ENCODE assay signal across 20 cellular contexts in the genomic region with DNA sequence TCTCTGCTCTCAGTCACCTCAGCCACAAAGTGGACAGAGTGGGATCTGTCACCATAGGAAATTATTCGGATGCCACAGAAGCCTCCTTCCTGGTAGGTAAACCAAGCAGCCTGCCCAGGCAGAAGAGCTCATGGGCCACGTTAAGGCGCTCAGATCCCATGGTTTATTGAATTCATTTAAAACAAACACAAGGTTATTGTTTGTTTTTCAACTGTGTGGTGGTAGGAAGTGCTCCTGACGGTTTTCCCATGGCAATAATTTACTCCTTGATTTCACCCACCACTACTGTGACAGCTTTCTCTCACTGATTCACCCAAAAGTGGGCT. TPM values are rescaled to one million over a fixed set of nuclear protein-coding genes. Genes with fewer than 3 reads are reported as not detected.
"Had no signal": no experiment of that assay in that cellular context is flagged by ENCODE, and none has a peak within 500 bp of the region (broad histone marks: within the 10 kb centered on the region; RNA-seq: fewer than 3 reads in every experiment).

No MANE protein-coding gene starts in this region.

- H3K27ac ChIP-seq: hepatocyte, psoas muscle, suprapubic skin had no signal

- DNase-seq: activated CD4-positive, alpha-beta memory T cell treated with anti-CD3 and anti-CD28 coated beads for 36 hours; activated CD4-positive, alpha-beta T cell treated with anti-CD3 and anti-CD28 coated beads for 36 hours; dorsolateral prefrontal cortex; foreskin fibroblast; midbrain; psoas muscle; small intestine; stimulated activated CD4-positive, alpha-beta T cell treated with anti-CD3 and anti-CD28 coated beads, Interleukin-15, amount 100 ng/mL, for 24 hours; stimulated activated CD4-positive, alpha-beta T cell treated with anti-CD3 and anti-CD28 coated beads, Interleukin-2, amount 100 ng/mL, for 48 hours; stimulated activated naive CD8-positive, alpha-beta T cell treated with anti-CD3 and anti-CD28 coated beads, Interleukin-15, amount 100 ng/mL, for 72 hours had no signal

- H3K9me3 Mint-ChIP-seq: activated CD4-positive, alpha-beta memory T cell treated with anti-CD3 and anti-CD28 coated beads for 36 hours; stimulated activated naive CD8-positive, alpha-beta T cell treated with anti-CD3 and anti-CD28 coated beads, Interleukin-15, amount 100 ng/mL, for 72 hours; type B pancreatic cell had no signal

- H3K27ac Mint-ChIP-seq: activated CD4-positive, alpha-beta memory T cell treated with anti-CD3 and anti-CD28 coated beads for 36 hours; activated CD4-positive, alpha-beta T cell treated with anti-CD3 and anti-CD28 coated beads for 36 hours; activated naive CD8-positive, alpha-beta T cell; type B pancreatic cell had no signal

- H3K4me3 Mint-ChIP-seq: activated CD4-positive, alpha-beta memory T cell treated with anti-CD3 and anti-CD28 coated beads for 36 hours; activated CD4-positive, alpha-beta T cell treated with anti-CD3 and anti-CD28 coated beads for 36 hours; activated naive CD8-positive, alpha-beta T cell; stimulated activated naive CD8-positive, alpha-beta T cell treated with anti-CD3 and anti-CD28 coated beads, Interleukin-15, amount 100 ng/mL, for 72 hours; type B pancreatic cell had no signal

- H3K27me3 ChIP-seq: suprapubic skin had no signal

- H3K27me3 Mint-ChIP-seq: activated CD4-positive, alpha-beta T cell treated with anti-CD3 and anti-CD28 coated beads for 36 hours had no signal

- H3K4me1 ChIP-seq: psoas muscle had no signal

- H3K36me3 Mint-ChIP-seq: activated CD4-positive, alpha-beta memory T cell treated with anti-CD3 and anti-CD28 coated beads for 36 hours; activated naive CD8-positive, alpha-beta T cell; type B pancreatic cell had no signal

- H3K4me1 Mint-ChIP-seq: activated CD4-positive, alpha-beta T cell treated with anti-CD3 and anti-CD28 coated beads for 36 hours; stimulated activated naive CD8-positive, alpha-beta T cell treated with anti-CD3 and anti-CD28 coated beads, Interleukin-15, amount 100 ng/mL, for 72 hours had no signal

- H3K9me3 ChIP-seq: psoas muscle, suprapubic skin had no signal

- H3K4me3 ChIP-seq: dorsolateral prefrontal cortex, hepatocyte, psoas muscle, suprapubic skin had no signal

RNA-seq across cellular contexts. Expression of a gene that starts 14.4 kb away (rescaled TPM):
- total RNA-seq: activated CD4-positive, alpha-beta memory T cell treated with anti-CD3 and anti-CD28 coated beads for 36 hours; activated CD4-positive, alpha-beta T cell treated with anti-CD3 and anti-CD28 coated beads for 36 hours; T-helper 2 cell treated with Interferon-gamma antibody and Interleukin-4, amounts not matched to agents 100 ng/mL and 5 ng/mL, for 36 hours had no signal

RNA-seq across cellular contexts. Expression of a gene that starts 22.8 kb away (rescaled TPM):
- total RNA-seq: T-helper 2 cell treated with Interferon-gamma antibody and Interleukin-4, amounts not matched to agents 100 ng/mL and 5 ng/mL, for 36 hours had no signal

RNA-seq across cellular contexts. Expression of a gene that starts 45.6 kb away (rescaled TPM):
- total RNA-seq: activated CD4-positive, alpha-beta memory T cell treated with anti-CD3 and anti-CD28 coated beads for 36 hours; activated CD4-positive, alpha-beta T cell treated with anti-CD3 and anti-CD28 coated beads for 36 hours; glomerular endothelial cell; lung microvascular endothelial cell; myocyte; osteocyte; right cardiac atrium; T-helper 2 cell treated with Interferon-gamma antibody and Interleukin-4, amounts not matched to agents 100 ng/mL and 5 ng/mL, for 36 hours had no signal
